In genomic region chr18:75106746-75107145, GRCh38 we compare ENCODE assay signal across 17 cellular contexts.
"Had no signal": no experiment of that assay in that cellular context is flagged by ENCODE, and none has a peak within 500 bp of the region (broad histone marks: within the 10 kb centered on the region; RNA-seq: fewer than 3 reads in every experiment).

No MANE protein-coding gene starts in this region.

- H3K36me3 Mint-ChIP-seq: type B pancreatic cell had no signal

- H3K27ac Mint-ChIP-seq: naive thymus-derived CD4-positive, alpha-beta T cell; nephron progenitor cell; progenitor cell of endocrine pancreas; type B pancreatic cell had no signal

- ATAC-seq: left colon; left ventricle myocardium superior; naive thymus-derived CD4-positive, alpha-beta T cell; right cardiac atrium had no signal

- DNase-seq: colonic mucosa; effector CD8-positive, alpha-beta T cell; foreskin melanocyte; left colon; left ventricle myocardium superior; mesenchymal stem cell; naive thymus-derived CD4-positive, alpha-beta T cell; nephron progenitor cell; ovary; right cardiac atrium; small intestine; stimulated activated CD4-positive, alpha-beta T cell treated with anti-CD3 and anti-CD28 coated beads, Interleukin-12 subunit alpha, Interleukin-12 subunit beta, amount 100 ng/mL, for 4 hours; stomach; substantia nigra had no signal

- FAIRE-seq: small intestine, urothelium cell line had no signal

- H3K4me3 Mint-ChIP-seq: naive thymus-derived CD4-positive, alpha-beta T cell; nephron progenitor cell; type B pancreatic cell had no signal
